ENCODE assay signal across 8 cellular contexts in the genomic region with DNA sequence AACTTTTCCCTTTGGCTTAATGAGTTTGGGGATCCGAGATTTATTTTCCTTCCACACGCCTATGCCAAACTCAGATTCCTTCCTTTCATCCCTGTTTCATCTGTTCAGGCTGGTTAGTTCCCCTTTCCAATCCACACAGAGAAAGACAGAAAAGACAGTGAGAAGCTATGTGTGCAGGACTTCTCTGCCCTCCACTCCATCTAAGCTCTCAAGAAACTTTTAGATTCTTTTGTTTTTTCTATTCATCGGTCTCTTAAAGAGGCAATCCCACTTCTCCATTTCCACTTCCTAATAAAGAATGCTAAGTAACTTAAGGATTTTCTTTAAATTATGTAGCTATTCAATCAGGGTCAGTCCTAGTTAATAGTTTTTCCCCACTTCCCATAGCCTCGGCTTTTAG. TPM values are rescaled to one million over a fixed set of nuclear protein-coding genes. Genes with fewer than 3 reads are reported as not detected.
A peak's percentile ranks its signal among the peaks of the same experiment; 100 is the strongest.
DNase-seq lines count a peak whose midpoint lies in the region; ATAC-seq and TF ChIP-seq lines count a peak whose summit lies in the region.

No MANE protein-coding gene starts in this region.

- H3K27me3 ChIP-seq in mononuclear cell (ENCODE audit: insufficient read depth, low read length), result no peaks in the 10 kb centered on the region

- peaks cover 37% of the 10 kb centered on the region for H3K4me1 ChIP-seq in mononuclear cell (ENCODE audit: insufficient read depth, low read length)

- intact Hi-C loops in MCF 10A (cut with micrococcal nuclease), result loop anchor here (1.0 to 5.0 kb wide), 2 partner anchors 12 to 1412 kb away; a partner anchor contains a TSS

- no peaks in the 10 kb centered on the region for H3K9me3 ChIP-seq in mononuclear cell (ENCODE audit: low read depth, low read length)

- ATAC-seq in GM19035 (IDR thresholded peaks at IDR 0.05; ENCODE audit: unreplicated experiment), result no peak

- no peak for TF ChIP-seq CTCF in AG04449 (IDR thresholded peaks at IDR 0.05; ENCODE audit: insufficient read depth, low read length, missing control alignments)
- TF ChIP-seq CTCF in MCF 10A (IDR thresholded peaks at IDR 0.05; ENCODE audit: unreplicated experiment), result no peak

- H3K9me3 Mint-ChIP-seq in IgD-negative memory B cell (no peaks in the 10 kb centered on the region), MCF 10A (ENCODE audit: unreplicated experiment) (no peaks in the 10 kb centered on the region)

- peaks cover 22 to 33% (median 31%) of the 10 kb centered on the region in 3 donors for H3K4me1 Mint-ChIP-seq in IgD-negative memory B cell
- H3K4me1 Mint-ChIP-seq in MCF 10A (ENCODE audit: insufficient read depth, unreplicated experiment), result peaks cover 28% of the 10 kb centered on the region

- H3K4me3 Mint-ChIP-seq in IgD-negative memory B cell (peak overlapping the region; percentile 89 to 98 (median 92)), MCF 10A (ENCODE audit: unreplicated experiment) (peak overlapping the region; percentile 92)

- BruUV-seq in MCF 10A (replicated peaks; lab: Mats Ljungman, UMichigan), result no TSS peak

- POLR2A ChIA-PET in AG04449 (lab: Yijun Ruan, JAX), result interaction anchor here (0.9 to 1.9 kb wide), 5 partner anchors 11 to 90 kb away, joined by 3 to 11 read pairs (median 8); a partner anchor contains a TSS
- POLR2A ChIA-PET in MCF 10A (lab: Yijun Ruan, JAX), result interaction anchor here (0.7 to 4.9 kb wide), 26 partner anchors 9 to 311 kb away, joined by 3 to 51 read pairs (median 4); a partner anchor contains a TSS
- POLR2A ChIA-PET in HEK293T (lab: Yijun Ruan, JAX), result interaction anchor here (0.6 to 2.5 kb wide), 12 partner anchors 9 to 117 kb away, joined by 3 to 14 read pairs (median 3); a partner anchor contains a TSS

- DNase-seq in AG04449 (ENCODE audit: low read depth, low spot score) (no peak), MCF 10A (ENCODE audit: unreplicated experiment) (no peak), COLO829 (ENCODE audit: low spot score) (no peak), HEK293T (ENCODE audit: extremely low spot score) (no peak), NCI-H1105 (lab: John Stamatoyannopoulos, UW) (no peak)

- peak overlapping the region; percentile 74 to 96 (median 80) for H3K27ac Mint-ChIP-seq in IgD-negative memory B cell
- peak overlapping the region; percentile 90 for H3K27ac Mint-ChIP-seq in MCF 10A (ENCODE audit: low read depth, unreplicated experiment)

- CTCF ChIA-PET in AG04449 (lab: Yijun Ruan, JAX) (interaction anchor here (0.8 to 2.2 kb wide), 9 partner anchors 7 to 141 kb away, joined by 3 to 13 read pairs (median 4); a partner anchor contains a TSS), MCF 10A (lab: Yijun Ruan, JAX) (interaction anchor here (0.5 to 2.2 kb wide), 15 partner anchors 9 to 150 kb away, joined by 3 to 17 read pairs (median 4); a partner anchor contains a TSS), HEK293T (lab: Yijun Ruan, JAX) (interaction anchor here (0.6 to 1.0 kb wide), 4 partner anchors 10 to 1414 kb away, joined by 3 to 4 read pairs (median 3); no protein-coding TSS in a partner anchor)

- H3K36me3 Mint-ChIP-seq in IgD-negative memory B cell (peaks cover 2% of the 10 kb centered on the region), MCF 10A (ENCODE audit: insufficient read depth, unreplicated experiment) (peaks cover 14% of the 10 kb centered on the region)

- peaks cover 1% of the 10 kb centered on the region for H3K27me3 Mint-ChIP-seq in IgD-negative memory B cell
- H3K27me3 Mint-ChIP-seq in MCF 10A (ENCODE audit: insufficient read depth, unreplicated experiment), result no peaks in the 10 kb centered on the region

- H3K4me3 ChIP-seq in AG04449 (ENCODE audit: low read depth, low read length) (peak overlapping the region; percentile 76), mononuclear cell (ENCODE audit: low read length) (peak overlapping the region; percentile 58)

TF ChIP-seq in HEK293T, 16 proteins besides CTCF, POLR2A, EP300 and RAD21:
- TF ChIP-seq ELF4 (IDR thresholded peaks at IDR 0.05), result no peak
- TF ChIP-seq FOXK2 (IDR thresholded peaks at IDR 0.05), result no peak
- TF ChIP-seq FOXM1 (IDR thresholded peaks at IDR 0.05; ENCODE audit: borderline replicate concordance), result no peak
- TF ChIP-seq HDGF (IDR thresholded peaks at IDR 0.05; ENCODE audit: borderline replicate concordance), result no peak
- no peak for TF ChIP-seq SUZ12 (IDR thresholded peaks at IDR 0.05)
- TF ChIP-seq ARNT (IDR thresholded peaks at IDR 0.05), result no peak
- TF ChIP-seq NFRKB (IDR thresholded peaks at IDR 0.05), result no peak
- TF ChIP-seq SP1 (IDR thresholded peaks at IDR 0.05), result no peak
- TF ChIP-seq LEF1 (IDR thresholded peaks at IDR 0.05; ENCODE audit: borderline replicate concordance), result no peak
- no peak for TF ChIP-seq BHLHE40 (IDR thresholded peaks at IDR 0.05; ENCODE audit: borderline replicate concordance)
- TF ChIP-seq ZNF384 (IDR thresholded peaks at IDR 0.05), result no peak

RNA-seq across cellular contexts. Expression of a gene that starts 11.2 kb away (rescaled TPM):
- not detected for polyA plus RNA-seq in IgD-negative memory B cell
- 5.3 and 7.7 TPM in 2 replicates for total RNA-seq in MCF 10A (2022)
- total RNA-seq in mononuclear cell, result 0.84 TPM

RNA-seq across cellular contexts. Expression of a gene that starts 11.2 kb away (rescaled TPM):
- polyA plus RNA-seq in IgD-negative memory B cell, result 3.2 TPM
- total RNA-seq in MCF 10A (2022) (22.5 and 23.1 TPM in 2 replicates), mononuclear cell (4.2 TPM)
